8 cellular contexts compared by ENCODE assay signal in genomic region chr11:35045219-35045819, GRCh38.
DNase-seq lines count a peak whose midpoint lies in the region; ATAC-seq and TF ChIP-seq lines count a peak whose summit lies in the region.

No MANE protein-coding gene starts in this region.

- POLR2A ChIA-PET in activated B cell treated with CpG ODN at 0.5 μM for 24 hours (lab: Charles Lee) (interaction anchor here (0.6 to 4.3 kb wide), 17 partner anchors 9 to 99 kb away, joined by 3 to 37 read pairs (median 4); partner anchors contain the start of gene CD44), PC-3 (lab: Charles Lee; ENCODE audit: unreplicated experiment) (no interaction called here), HEK293T (lab: Yijun Ruan, JAX) (no interaction called here)

- no peak overlapping the region for H3K27ac ChIP-seq in right atrium auricular region
- no peak overlapping the region for H3K27ac ChIP-seq in PC-3 (ENCODE audit: low read length)

- no peak overlapping the region for H3K4me2 ChIP-seq in PC-3 (ENCODE audit: low read length)

- CTCF ChIA-PET in activated B cell treated with CpG ODN at 0.5 μM for 24 hours (lab: Charles Lee): interaction anchor here (1.2 kb wide), 1 partner anchor 118 kb away, joined by 3 read pairs; no protein-coding TSS in a partner anchor
- CTCF ChIA-PET in PC-3 (lab: Charles Lee): no interaction called here
- CTCF ChIA-PET in HEK293T (lab: Yijun Ruan, JAX): no interaction called here

- DNase-seq in left cardiac atrium (no peak), right atrium auricular region (ENCODE audit: low spot score) (no peak), activated B cell treated with CpG ODN at 0.5 μM for 24 hours (peak; percentile 39), PC-3 (no peak), HEK293T (ENCODE audit: extremely low spot score) (no peak), GM03348 (ENCODE audit: low spot score) (no peak)
- DNase-seq in stimulated activated naive CD4-positive, alpha-beta T cell treated with Interleukin-2 at 50 U/mL for 16 hours (lab: John Stamatoyannopoulos, UW): peak; percentile 55

- peak overlapping the region; percentile 99 for H3K27ac Mint-ChIP-seq in activated B cell treated with CpG ODN at 0.5 μM for 24 hours

- H3K9me2 ChIP-seq in PC-3 (replicated peaks; ENCODE audit: low read length): no peaks in the 10 kb centered on the region

- H3K79me2 ChIP-seq in PC-3 (ENCODE audit: low read length): no peaks in the 10 kb centered on the region

- H3K4me1 ChIP-seq in right atrium auricular region (peaks cover 0 to 5% of the 10 kb centered on the region in 2 donors), endocrine pancreas (ENCODE audit: control insufficient read depth, insufficient read depth, low read length) (peaks cover 7% of the 10 kb centered on the region), PC-3 (ENCODE audit: insufficient read depth, low read length) (peaks cover 8% of the 10 kb centered on the region)

- H3K9ac ChIP-seq in endocrine pancreas (ENCODE audit: control insufficient read depth, insufficient read depth, low read length): no peak overlapping the region
- no peak overlapping the region for H3K9ac ChIP-seq in PC-3 (ENCODE audit: low read length)

- peak overlapping the region; percentile 75 for H3K4me3 Mint-ChIP-seq in activated B cell treated with CpG ODN at 0.5 μM for 24 hours

- intact Hi-C loops in left cardiac atrium (cut with DNase I): no loop called here
- intact Hi-C loops in activated B cell treated with CpG ODN at 0.5 μM for 24 hours (cut with micrococcal nuclease): loop anchor here (1.0 kb wide), 5 partner anchors 9 to 94 kb away; partner anchors contain the start of gene CD44
- intact Hi-C loops in PC-3 (cut with micrococcal nuclease): no loop called here

- H3K36me3 ChIP-seq in right atrium auricular region (no peaks in the 10 kb centered on the region), endocrine pancreas (ENCODE audit: control insufficient read depth, insufficient read depth, low read length) (no peaks in the 10 kb centered on the region), PC-3 (ENCODE audit: low read depth, low read length) (no peaks in the 10 kb centered on the region)

- peaks cover 17% of the 10 kb centered on the region for H3K9me3 Mint-ChIP-seq in activated B cell treated with CpG ODN at 0.5 μM for 24 hours

- no peak overlapping the region for H2AFZ ChIP-seq in PC-3 (ENCODE audit: low read length)

- peaks cover 85% of the 10 kb centered on the region for H3K4me1 Mint-ChIP-seq in activated B cell treated with CpG ODN at 0.5 μM for 24 hours

- ATAC-seq in left cardiac atrium: peak; percentile 43 to 65
- ATAC-seq in activated B cell treated with CpG ODN at 0.5 μM for 24 hours (ENCODE audit: low read depth): peak; percentile 66
- ATAC-seq in PC-3: no peak

- H3F3A ChIP-seq in PC-3 (ENCODE audit: low read length, unreplicated experiment): no peaks in the 10 kb centered on the region

- H3K27me3 ChIP-seq in right atrium auricular region: no peaks in the 10 kb centered on the region
- no peaks in the 10 kb centered on the region for H3K27me3 ChIP-seq in endocrine pancreas (ENCODE audit: control insufficient read depth, insufficient read depth, low read length)
- no peaks in the 10 kb centered on the region for H3K27me3 ChIP-seq in PC-3 (ENCODE audit: low read length)

- BruUV-seq in PC-3 (replicated peaks; lab: Mats Ljungman, UMichigan): no TSS peak

- H3K4me3 ChIP-seq in right atrium auricular region (no peak overlapping the region), endocrine pancreas (ENCODE audit: control insufficient read depth, insufficient read depth, low read length) (peak overlapping the region; percentile 58), PC-3 (ENCODE audit: low read length) (no peak overlapping the region)

- no peaks in the 10 kb centered on the region for H3K27me3 Mint-ChIP-seq in activated B cell treated with CpG ODN at 0.5 μM for 24 hours

- H4K20me1 ChIP-seq in PC-3 (ENCODE audit: low read length): no peaks in the 10 kb centered on the region

- peaks cover 15% of the 10 kb centered on the region for H3K36me3 Mint-ChIP-seq in activated B cell treated with CpG ODN at 0.5 μM for 24 hours (ENCODE audit: low read depth)

- H3K9me3 ChIP-seq in right atrium auricular region (no peaks in the 10 kb centered on the region), endocrine pancreas (ENCODE audit: control insufficient read depth, low read length) (no peaks in the 10 kb centered on the region), PC-3 (ENCODE audit: low read length) (no peaks in the 10 kb centered on the region)

- TF ChIP-seq CTCF in right atrium auricular region (IDR thresholded peaks at IDR 0.05) (no peak), activated B cell treated with CpG ODN at 0.5 μM for 24 hours (IDR thresholded peaks at IDR 0.05) (no peak), PC-3 (conservative IDR thresholded peaks at IDR 0.05; ENCODE audit: low read depth, low read length) (no peak)

TF ChIP-seq in HEK293T, 16 proteins besides CTCF, POLR2A, EP300 and RAD21:
- TF ChIP-seq CTBP1 (IDR thresholded peaks at IDR 0.05; ENCODE audit: borderline replicate concordance): no peak

Comparison
In these comparisons a context has a peak if more than half of its experiments do, and no peak if none do; other contexts are left out.
1. DNase-seq: peak in activated B cell treated with CpG ODN at 0.5 μM for 24 hours (single experiment) and stimulated activated naive CD4-positive, alpha-beta T cell treated with Interleukin-2 at 50 U/mL for 16 hours (single experiment); none in left cardiac atrium (single experiment), right atrium auricular region (single experiment), PC-3 (single experiment), HEK293T (single experiment) and GM03348 (single experiment).